In genomic region chr5:172913117-172913850, GRCh38 we compare ENCODE assay signal across 1 cellular context.
TF ChIP-seq lines count a peak whose summit lies in the region.

No MANE protein-coding gene starts in this region.

TF ChIP-seq in SK-N-SH treated with all-trans-retinoic acid at 6 μM for 48 hours, 23 proteins besides CTCF, POLR2A, EP300 and RAD21 (continued from another document):
- TF ChIP-seq PATZ1 (CRISPR knock-in tag; IDR thresholded peaks at IDR 0.05; ENCODE audit: borderline replicate concordance) (no peak), CREB5 (CRISPR knock-in tag; IDR thresholded peaks at IDR 0.05; ENCODE audit: low read depth) (no peak), ZNF565 (CRISPR knock-in tag; conservative IDR thresholded peaks at IDR 0.05; ENCODE audit: low read depth) (no peak)
